Comparison of ENCODE assay signal across 28 cellular contexts in genomic region chr3:155377861-155378260, GRCh38.
A peak's percentile ranks its signal among the peaks of the same experiment; 100 is the strongest.
DNase-seq lines count a peak whose midpoint lies in the region; FAIRE-seq and TF ChIP-seq lines count a peak whose summit lies in the region.
"Had no signal": no experiment of that assay in that cellular context is flagged by ENCODE, and none has a peak within 500 bp of the region (broad histone marks: within the 10 kb centered on the region; RNA-seq: fewer than 3 reads in every experiment).

No MANE protein-coding gene starts in this region.

- peak; percentile 26 for FAIRE-seq in HTR-8/SVneo (lab: Jason Lieb, UNC)
- FAIRE-seq in RCC 7860 (lab: Jason Lieb, UNC): no peak
- FAIRE-seq: A204.1, GM12878, GM12892, GM18507 had no signal

- no peaks in the 10 kb centered on the region for H3K9me2 ChIP-seq in neural cell (ENCODE audit: insufficient read depth, low read length)

- peak; percentile 99 for TF ChIP-seq EP300 in neural cell (conservative IDR thresholded peaks at IDR 0.05; ENCODE audit: poor library complexity, severe bottlenecking)

- no peaks in the 10 kb centered on the region for H4K20me1 ChIP-seq in neural cell (ENCODE audit: insufficient read depth)
- H4K20me1 ChIP-seq: BLaER1 had no signal

- TF ChIP-seq CTCF in neural cell (IDR thresholded peaks at IDR 0.05; ENCODE audit: poor library complexity, severe bottlenecking): no peak

- no peak overlapping the region for H2AFZ ChIP-seq in neural cell (ENCODE audit: low read depth, low read length)

- peak overlapping the region; percentile 4 for H3K4me2 ChIP-seq in neural cell (ENCODE audit: low read length)
- H3K4me2 ChIP-seq: BLaER1 had no signal

- H3K36me3 ChIP-seq in neural cell (ENCODE audit: insufficient read depth, low read length): no peaks in the 10 kb centered on the region
- H3K36me3 ChIP-seq: BE2C, BLaER1 had no signal

- peak; percentile 37 for TF ChIP-seq RAD21 in neural cell (conservative IDR thresholded peaks at IDR 0.05)

- H3K79me2 ChIP-seq in neural cell (replicated peaks; ENCODE audit: insufficient read depth, low read length): no peaks in the 10 kb centered on the region

- intact Hi-C loops in head of caudate nucleus (cut with DNase I): no loop called here

- H3K27ac ChIP-seq in caudate nucleus (ENCODE audit: low read depth, low read length) (peak overlapping the region; percentile 13), neural cell (ENCODE audit: low read length) (peak overlapping the region; percentile 86)
- H3K27ac ChIP-seq: BLaER1 had no signal

- no peaks in the 10 kb centered on the region for H3K27me3 ChIP-seq in neural cell (ENCODE audit: insufficient read depth, low read depth, low read length)
- H3K27me3 ChIP-seq: BE2C, BLaER1 had no signal

- H3K9me3 ChIP-seq in neural cell (ENCODE audit: low read length): no peaks in the 10 kb centered on the region
- H3K9me3 ChIP-seq: BE2C, BLaER1 had no signal

- peak overlapping the region; percentile 5 for H3K4me3 ChIP-seq in neural cell (ENCODE audit: low read length)
- H3K4me3 ChIP-seq: BLaER1, GM12878 had no signal

- peak overlapping the region; percentile 44 for H3K9ac ChIP-seq in neural cell (ENCODE audit: low read length)
- H3K9ac ChIP-seq: BLaER1 had no signal

- DNase-seq in HTR-8/SVneo (ENCODE audit: insufficient read length, low spot score) (no peak), caudate nucleus (lab: John Stamatoyannopoulos, UW) (peak in 22 of 61 donors; percentile 5 to 86 (median 30)), head of caudate nucleus (peak in 23 of 42 donors; percentile 20 to 84 (median 45)), RCC 7860 (ENCODE audit: low spot score) (no peak), kidney glomerular epithelial cell (lab: John Stamatoyannopoulos, UW) (no peak)
- DNase-seq in NK-92 treated with Interleukin-12 subunit alpha and Interleukin-12 subunit beta, amount 100 ng/mL, for 24 hours (lab: John Stamatoyannopoulos, UW): no peak
- no peak for DNase-seq in activated T-cell treated with anti-CD3 and anti-CD28 coated beads, Interleukin-2, amount 50 U/mL, for 1 hour
- DNase-seq: 8988T; ACHN; BE2C; C1 segment of cervical spinal cord; CD4-positive, alpha-beta memory T cell; CD4-positive, CD25-positive, alpha-beta regulatory T cell; CD8-positive, alpha-beta memory T cell; COR-L47; DMS 273 treated with DMSO at 0.1 percent for 48 hours; DMS153; DMS53; DMS79; DND-41; EL; GDM1 had no signal

- H3F3A ChIP-seq in neural cell (ENCODE audit: insufficient read depth, low read length, poor library complexity, severe bottlenecking): peaks cover 3% of the 10 kb centered on the region

TF ChIP-seq in neural cell, 6 proteins besides CTCF, POLR2A, EP300 and RAD21:
- TF ChIP-seq SMC3 (conservative IDR thresholded peaks at IDR 0.05; ENCODE audit: poor library complexity) (peak; percentile 55), REST (IDR thresholded peaks at IDR 0.05; ENCODE audit: borderline replicate concordance) (peak; percentile 97), MXI1 (conservative IDR thresholded peaks at IDR 0.05; ENCODE audit: poor library complexity, severe bottlenecking) (peak; percentile 18), EZH2 (IDR thresholded peaks at IDR 0.05; ENCODE audit: borderline replicate concordance, insufficient read depth, low read length, poor library complexity, severe bottlenecking) (no peak), POLR2AphosphoS5 (IDR thresholded peaks at IDR 0.05) (peak; percentile 94)

Comparison
In these comparisons a context has a peak if more than half of its experiments do, and no peak if none do; other contexts are left out.
1. DNase-seq: peak in head of caudate nucleus (23 of 42); none in HTR-8/SVneo (single experiment), NK-92 treated with Interleukin-12 subunit alpha and Interleukin-12 subunit beta, amount 100 ng/mL, for 24 hours (single experiment), RCC 7860 (single experiment), activated T-cell treated with anti-CD3 and anti-CD28 coated beads, Interleukin-2, amount 50 U/mL, for 1 hour (single experiment) and kidney glomerular epithelial cell (single experiment).